Comparison of ENCODE assay signal across 17 cellular contexts in genomic region chr15:40911693-40912092, GRCh38. TPM values are rescaled to one million over a fixed set of nuclear protein-coding genes. Genes with fewer than 3 reads are reported as not detected.
DNase-seq lines count a peak whose midpoint lies in the region; ATAC-seq and TF ChIP-seq lines count a peak whose summit lies in the region.
"Had no signal": no experiment of that assay in that cellular context is flagged by ENCODE, and none has a peak within 500 bp of the region (broad histone marks: within the 10 kb centered on the region; RNA-seq: fewer than 3 reads in every experiment).

No MANE protein-coding gene starts in this region.

- no peak overlapping the region for H3K4me3 ChIP-seq in OCI-LY3 (ENCODE audit: low read length)
- no peak overlapping the region for H3K4me3 ChIP-seq in mesodermal cell (ENCODE audit: extremely low read depth, insufficient read depth, low read length, poor library complexity, severe bottlenecking)
- no peak overlapping the region for H3K4me3 ChIP-seq in upper lobe of left lung
- H3K4me3 ChIP-seq: K562 had no signal

- no peaks in the 10 kb centered on the region for H3K36me3 ChIP-seq in OCI-LY3 (replicated peaks; ENCODE audit: low read depth, low read length)
- peaks cover 3% of the 10 kb centered on the region for H3K36me3 ChIP-seq in mesodermal cell (ENCODE audit: control insufficient read depth, insufficient read depth, low read length)
- no peaks in the 10 kb centered on the region for H3K36me3 ChIP-seq in upper lobe of left lung

- no peaks in the 10 kb centered on the region for H3K27me3 ChIP-seq in OCI-LY3 (ENCODE audit: low read depth, low read length)
- H3K27me3 ChIP-seq in upper lobe of left lung = no peaks in the 10 kb centered on the region

- DNase-seq in glutamatergic neuron (no peak), upper lobe of left lung (no peak), mesenteric fat pad (ENCODE audit: low spot score) (no peak)
- no peak for DNase-seq in stimulated activated CD4-positive, alpha-beta T cell treated with anti-CD3 and anti-CD28 coated beads, Interleukin-1b, Interleukin-23, amount 100 ng/mL, for 48 hours
- DNase-seq: ACHN; AML-193; CD4-positive, alpha-beta T cell; NCI-H1417 treated with DMSO at 0.1 percent for 48 hours; NCI-H1930; NCI-H446; RPMI8226; SIG-M5 had no signal

- H3K4me1 ChIP-seq in OCI-LY3 (ENCODE audit: low read length) = peaks cover 33% of the 10 kb centered on the region
- peaks cover 41% of the 10 kb centered on the region for H3K4me1 ChIP-seq in mesodermal cell (ENCODE audit: control insufficient read depth, insufficient read depth, low read length, poor library complexity, severe bottlenecking)
- peaks cover 24 to 54% (median 52%) of the 10 kb centered on the region in 4 donors for H3K4me1 ChIP-seq in upper lobe of left lung

- H3K79me2 ChIP-seq in OCI-LY3 (ENCODE audit: low read length) = no peaks in the 10 kb centered on the region

- H3K4me1 Mint-ChIP-seq in glutamatergic neuron (ENCODE audit: low read depth, unreplicated experiment) = peaks cover 42% of the 10 kb centered on the region

- H3K27ac ChIP-seq in OCI-LY3 (ENCODE audit: low read length) (no peak overlapping the region), mesodermal cell (ENCODE audit: low read depth, low read length, severe bottlenecking) (peak overlapping the region; percentile 77), upper lobe of left lung (peak overlapping the region; percentile 19 to 74 (median 52))

- H3K27me3 Mint-ChIP-seq in glutamatergic neuron (ENCODE audit: unreplicated experiment) = peaks cover 4% of the 10 kb centered on the region
- H3K27me3 Mint-ChIP-seq: CD4-positive, alpha-beta T cell had no signal

- H3K4me2 ChIP-seq in OCI-LY3 (ENCODE audit: low read length) = no peak overlapping the region

- no peaks in the 10 kb centered on the region for H4K20me1 ChIP-seq in OCI-LY3 (ENCODE audit: insufficient read depth, low read length)

- TF ChIP-seq EP300 in upper lobe of left lung (IDR thresholded peaks at IDR 0.05) = no peak

- H3K9me3 ChIP-seq in OCI-LY3 (ENCODE audit: insufficient read depth, low read length) (no peaks in the 10 kb centered on the region), mesodermal cell (ENCODE audit: control insufficient read depth, low read length) (no peaks in the 10 kb centered on the region), upper lobe of left lung (no peaks in the 10 kb centered on the region)

- H2AFZ ChIP-seq in OCI-LY3 (ENCODE audit: low read depth, low read length) = peak overlapping the region; percentile 5; the same call in 1 of the 2 replicates

- no peak overlapping the region for H3K9ac ChIP-seq in OCI-LY3 (ENCODE audit: low read length)

- TF ChIP-seq POLR2A in upper lobe of left lung (IDR thresholded peaks at IDR 0.05) = no peak

- H3K36me3 Mint-ChIP-seq in glutamatergic neuron (ENCODE audit: unreplicated experiment) = no peaks in the 10 kb centered on the region

- H3K4me3 Mint-ChIP-seq in glutamatergic neuron (ENCODE audit: unreplicated experiment) = no peak overlapping the region
- H3K4me3 Mint-ChIP-seq: CD4-positive, alpha-beta T cell had no signal

- no peak for TF ChIP-seq CTCF in OCI-LY3 (IDR thresholded peaks at IDR 0.05; ENCODE audit: low read depth, low read length)
- no peak for TF ChIP-seq CTCF in glutamatergic neuron (IDR thresholded peaks at IDR 0.05; ENCODE audit: partially characterized antibody, unreplicated experiment)
- no peak for TF ChIP-seq CTCF in upper lobe of left lung (IDR thresholded peaks at IDR 0.05)

- H3K9me3 Mint-ChIP-seq in glutamatergic neuron (ENCODE audit: unreplicated experiment) = peaks cover 2% of the 10 kb centered on the region
- H3K9me3 Mint-ChIP-seq: CD4-positive, alpha-beta T cell had no signal

- H3K27ac Mint-ChIP-seq in glutamatergic neuron (ENCODE audit: unreplicated experiment) = peak overlapping the region; percentile 91
- H3K27ac Mint-ChIP-seq: CD4-positive, alpha-beta T cell had no signal

- WGBS in mesodermal cell (ENCODE audit: insufficient coverage in 2 of 2), 2 experiments = 88 to 100% methylated on average over 2 of the region's 2 CpGs
- 83 to 84% methylated on average over 2 of the region's 2 CpGs for WGBS in upper lobe of left lung, 2 donors

- ATAC-seq in upper lobe of left lung (ENCODE audit: low FRiP score in 2 of 2) (no peak), HG02798 (IDR thresholded peaks at IDR 0.05; ENCODE audit: poor library complexity, unreplicated experiment) (no peak)
- ATAC-seq: HCT116, K562 had no signal

RNA-seq across cellular contexts. Expression of gene VPS18, which starts 17.4 kb away (rescaled TPM):
- 33.5 TPM for total RNA-seq in glutamatergic neuron (ENCODE audit: unreplicated experiment)
- polyA plus RNA-seq in mesodermal cell (2013, experiment 1 of 2) = 15.4 TPM
- polyA plus RNA-seq in mesodermal cell (2013, experiment 2 of 2) = 14.4 TPM
- 10 to 100 TPM; 19.9 to 43.2 (median 29.2) TPM for total RNA-seq in upper lobe of left lung
- total RNA-seq in mesenteric fat pad = 29.3 TPM

RNA-seq across cellular contexts. Expression of gene DLL4, which starts 17.4 kb away (rescaled TPM):
- 12.5 TPM for total RNA-seq in glutamatergic neuron (ENCODE audit: unreplicated experiment)
- polyA plus RNA-seq in mesodermal cell (2013, experiment 1 of 2) = 51.5 TPM
- polyA plus RNA-seq in mesodermal cell (2013, experiment 2 of 2) = 31.4 TPM
- total RNA-seq in upper lobe of left lung = 10 to 100 TPM in 5 of 6 donors, 1 to 10 TPM in 1; 9.5 to 38.0 (median 13.7) TPM
- 15.2 TPM for total RNA-seq in mesenteric fat pad

RNA-seq across cellular contexts. Expression of gene RHOV, which starts 37.7 kb away (rescaled TPM):
- total RNA-seq in glutamatergic neuron (ENCODE audit: unreplicated experiment) = 1.8 TPM
- not detected for polyA plus RNA-seq in mesodermal cell (2013, experiment 1 of 2)
- polyA plus RNA-seq in mesodermal cell (2013, experiment 2 of 2) = not detected
- 1 to 10 TPM in 1 of 6 donors, under 1 TPM in 2, not detected in 3; 0.46 to 2.1 (median 0.77) TPM for total RNA-seq in upper lobe of left lung
- not detected for total RNA-seq in mesenteric fat pad

RNA-seq across cellular contexts. Expression of gene CHAC1, which starts 41.6 kb away (rescaled TPM):
- 45.6 TPM for total RNA-seq in glutamatergic neuron (ENCODE audit: unreplicated experiment)
- polyA plus RNA-seq in mesodermal cell (2013, experiment 1 of 2) = 18.9 TPM
- polyA plus RNA-seq in mesodermal cell (2013, experiment 2 of 2) = 18.7 TPM
- 10 to 100 TPM in 1 of 6 donors, 1 to 10 TPM in 5; 2.6 to 11.1 (median 3.4) TPM for total RNA-seq in upper lobe of left lung
- total RNA-seq in mesenteric fat pad = 2.4 TPM
